ENCODE assay signal across 15 cellular contexts in the genomic region with DNA sequence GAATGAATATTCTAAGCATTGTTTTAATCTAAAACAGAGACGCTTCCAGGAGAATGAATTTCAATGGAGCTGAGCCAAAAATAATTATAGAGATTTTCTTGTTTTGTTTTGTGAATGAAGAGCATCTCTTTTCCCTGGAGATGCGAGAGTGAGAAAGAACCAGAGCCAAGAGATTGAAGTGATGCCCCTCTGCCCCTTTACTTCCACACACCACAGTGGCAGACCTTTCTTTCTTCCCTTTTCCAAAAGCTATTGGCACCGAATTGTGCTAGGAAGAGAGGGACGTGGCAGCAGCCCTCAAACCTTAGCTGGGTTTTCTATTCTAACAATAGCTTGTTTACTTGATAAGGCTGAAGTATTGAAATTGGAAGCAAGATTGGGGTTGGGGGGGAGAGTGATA.
"Had no signal": no experiment of that assay in that cellular context is flagged by ENCODE, and none has a peak within 500 bp of the region (broad histone marks: within the 10 kb centered on the region; RNA-seq: fewer than 3 reads in every experiment).

No MANE protein-coding gene starts in this region.

- ATAC-seq: effector memory CD8-positive, alpha-beta T cell; gastroesophageal sphincter; left colon; mucosa of descending colon; natural killer cell; stimulated activated naive B cell treated with anti-CD40 and anti-IgM and Interleukin-4, amounts not matched to agents 10 μg/mL and 1 μg/mL and 100 μg/mL, for 72 hours had no signal

- DNase-seq: effector memory CD8-positive, alpha-beta T cell; esophagus squamous epithelium; foreskin fibroblast; left colon; mucosa of descending colon; natural killer cell; sigmoid colon; stimulated activated CD4-positive, alpha-beta T cell treated with anti-CD3 and anti-CD28 coated beads, Interleukin-2, amount 100 ng/mL, for 24 hours; stimulated activated CD4-positive, alpha-beta T cell treated with anti-CD3 and anti-CD28 coated beads, Interleukin-4, amount 100 ng/mL, for 4 hours; stimulated activated naive B cell treated with anti-CD40 and anti-IgM and Interleukin-4, amounts not matched to agents 10 μg/mL and 1 μg/mL and 100 μg/mL, for 72 hours; stomach; trophoblast cell had no signal

- H3K27ac ChIP-seq: esophagus squamous epithelium, gastroesophageal sphincter, right atrium auricular region, sigmoid colon, skin epidermis, stomach had no signal

- H3K27me3 ChIP-seq: esophagus squamous epithelium, gastroesophageal sphincter, right atrium auricular region, sigmoid colon, stomach had no signal

- H3K4me1 ChIP-seq: esophagus squamous epithelium, stomach had no signal

- H3K4me3 ChIP-seq: esophagus squamous epithelium, gastroesophageal sphincter, mucosa of descending colon, right atrium auricular region, sigmoid colon, skin epidermis, stomach had no signal

- H3K9me3 ChIP-seq: esophagus squamous epithelium, gastroesophageal sphincter, mucosa of descending colon, right atrium auricular region, sigmoid colon, stomach had no signal

- H3K36me3 ChIP-seq: esophagus squamous epithelium, gastroesophageal sphincter, right atrium auricular region, sigmoid colon, stomach had no signal
